8 cellular contexts compared by ENCODE assay signal in genomic region chr1:145956361-145956760, GRCh38. TPM values are rescaled to one million over a fixed set of nuclear protein-coding genes. Genes with fewer than 3 reads are reported as not detected.
DNase-seq lines count a peak whose midpoint lies in the region; ATAC-seq, FAIRE-seq and TF ChIP-seq lines count a peak whose summit lies in the region.

No MANE protein-coding gene starts in this region.

- peak overlapping the region; percentile 94 for H3K4me2 ChIP-seq in OCI-LY7 (ENCODE audit: low read length)
- H3K4me2 ChIP-seq in endothelial cell of umbilical vein (ENCODE audit: insufficient read depth, low read length) = peak overlapping the region; percentile 94
- peak overlapping the region; percentile 84 for H3K4me2 ChIP-seq in parathyroid adenoma (ENCODE audit: low read length)

- H3K27me3 Mint-ChIP-seq in CD4-positive, CD25-positive, alpha-beta regulatory T cell = no peaks in the 10 kb centered on the region

- H3K4me1 Mint-ChIP-seq in CD4-positive, CD25-positive, alpha-beta regulatory T cell = peaks cover 37 to 76% (median 66%) of the 10 kb centered on the region in 4 donors

- H3K9me1 ChIP-seq in endothelial cell of umbilical vein (replicated peaks; ENCODE audit: control insufficient read depth, extremely low read depth, insufficient read depth, low read length) = no peaks in the 10 kb centered on the region

- H3K27ac ChIP-seq in CD4-positive, CD25-positive, alpha-beta regulatory T cell (ENCODE audit: insufficient read depth, low read length, poor library complexity, severe bottlenecking) = peak overlapping the region; percentile 85
- H3K27ac ChIP-seq in OCI-LY7 (ENCODE audit: low read depth, low read length, poor library complexity, severe bottlenecking) (peak overlapping the region; percentile 53), endothelial cell of umbilical vein (ENCODE audit: insufficient read depth, low read depth, low read length) (peak overlapping the region; percentile 96), parathyroid adenoma (peak overlapping the region; percentile 83)

- peak overlapping the region; percentile 44; the same call in 1 of the 2 replicates for H2AFZ ChIP-seq in OCI-LY7 (ENCODE audit: low read length)
- no peak overlapping the region for H2AFZ ChIP-seq in endothelial cell of umbilical vein (ENCODE audit: low read depth, low read length)
- no peak overlapping the region for H2AFZ ChIP-seq in parathyroid adenoma

- H3K27ac Mint-ChIP-seq in CD4-positive, CD25-positive, alpha-beta regulatory T cell = peak overlapping the region in 2 of 3 donors; percentile 85 to 91

- no peak for ATAC-seq in CD4-positive, CD25-positive, alpha-beta regulatory T cell (ENCODE audit: low read depth in 2 of 2)
- no peak for ATAC-seq in GM18868 (IDR thresholded peaks at IDR 0.05; ENCODE audit: unreplicated experiment)

- no peak for FAIRE-seq in endothelial cell of umbilical vein (lab: Jason Lieb, UNC)

- peaks cover 15% of the 10 kb centered on the region for H3K36me3 Mint-ChIP-seq in CD4-positive, CD25-positive, alpha-beta regulatory T cell

- CTCF ChIA-PET in OCI-LY7 (lab: Charles Lee; ENCODE audit: unreplicated experiment) (no interaction called here), endothelial cell of umbilical vein (lab: Charles Lee) (interaction anchor here (2.0 to 2.7 kb wide), 4 partner anchors 29 to 110 kb away, joined by 5 to 22 read pairs (median 10); partner anchors contain the start of genes NUDT17 and RBM8A)

- no peaks in the 10 kb centered on the region for H3K9me3 ChIP-seq in CD4-positive, CD25-positive, alpha-beta regulatory T cell (ENCODE audit: control insufficient read depth in 2 of 2, low read length in 2 of 2)
- H3K9me3 ChIP-seq in OCI-LY7 (ENCODE audit: low read length) (no peaks in the 10 kb centered on the region), endothelial cell of umbilical vein (replicated peaks; ENCODE audit: control insufficient read depth, insufficient read depth, low read length) (no peaks in the 10 kb centered on the region), parathyroid adenoma (ENCODE audit: control insufficient read depth, low read length) (no peaks in the 10 kb centered on the region)

- H3K9me2 ChIP-seq in OCI-LY7 (ENCODE audit: insufficient read depth, low read length) = no peaks in the 10 kb centered on the region

- H4K20me1 ChIP-seq in OCI-LY7 (ENCODE audit: insufficient read depth, low read length) (peaks cover 3% of the 10 kb centered on the region; the same call in 1 of the 2 replicates), endothelial cell of umbilical vein (replicated peaks; ENCODE audit: control insufficient read depth, extremely low read depth, insufficient read depth, low read length) (no peaks in the 10 kb centered on the region)

- H3K9ac ChIP-seq in endothelial cell of umbilical vein (replicated peaks; ENCODE audit: extremely low read depth, insufficient read depth, low read length) = peak overlapping the region; percentile 86
- no peak overlapping the region for H3K9ac ChIP-seq in parathyroid adenoma

- BruUV-seq in OCI-LY7 (replicated peaks; lab: Mats Ljungman, UMichigan) = no TSS peak
- TSS peak; percentile 68 for BruUV-seq in endothelial cell of umbilical vein (replicated peaks; lab: Mats Ljungman, UMichigan)

- peaks cover 9% of the 10 kb centered on the region for H3K36me3 ChIP-seq in CD4-positive, CD25-positive, alpha-beta regulatory T cell (ENCODE audit: control insufficient read depth, insufficient read depth, low read length)
- H3K36me3 ChIP-seq in OCI-LY7 (ENCODE audit: insufficient read depth, low read length) = peaks cover 13% of the 10 kb centered on the region; the same call in 1 of the 2 replicates
- H3K36me3 ChIP-seq in endothelial cell of umbilical vein (ENCODE audit: control insufficient read depth in 2 of 2, extremely low read depth in 1 of 2, insufficient read depth in 2 of 2, low read length in 2 of 2) = no peaks in the 10 kb centered on the region
- H3K36me3 ChIP-seq in parathyroid adenoma (ENCODE audit: control insufficient read depth, insufficient read depth, low read length) = no peaks in the 10 kb centered on the region

- no peaks in the 10 kb centered on the region for H3K27me3 ChIP-seq in CD4-positive, CD25-positive, alpha-beta regulatory T cell (ENCODE audit: control insufficient read depth, insufficient read depth, low read length)
- H3K27me3 ChIP-seq in endothelial cell of umbilical vein (ENCODE audit: control insufficient read depth in 2 of 2, insufficient read depth in 2 of 2, low read length in 2 of 2) (no peaks in the 10 kb centered on the region), parathyroid adenoma (ENCODE audit: control insufficient read depth, insufficient read depth, low read length) (no peaks in the 10 kb centered on the region)

- peak overlapping the region; percentile 93 for H3K4me3 ChIP-seq in CD4-positive, CD25-positive, alpha-beta regulatory T cell (ENCODE audit: low read depth, low read length)
- H3K4me3 ChIP-seq in OCI-LY7 (ENCODE audit: low read depth, low read length, poor library complexity, severe bottlenecking) = peak overlapping the region; percentile 86
- peak overlapping the region; percentile 71 to 87 (median 74) for H3K4me3 ChIP-seq in endothelial cell of umbilical vein (replicated peaks in 1 of 3; ENCODE audit: insufficient read depth in 1 of 3, low read depth in 1 of 3, low read length in 3 of 3)
- H3K4me3 ChIP-seq in parathyroid adenoma (ENCODE audit: low read depth, low read length) = peak overlapping the region; percentile 55

- peaks cover 23% of the 10 kb centered on the region; the same call in 1 of the 2 replicates for H3K79me2 ChIP-seq in OCI-LY7 (ENCODE audit: insufficient read depth, low read depth, low read length)
- peaks cover 57% of the 10 kb centered on the region for H3K79me2 ChIP-seq in endothelial cell of umbilical vein (ENCODE audit: control insufficient read depth, insufficient read depth, low read length)
- H3K79me2 ChIP-seq in parathyroid adenoma = peaks cover 7% of the 10 kb centered on the region

- H3K4me3 Mint-ChIP-seq in CD4-positive, CD25-positive, alpha-beta regulatory T cell = peak overlapping the region; percentile 96 to 100 (median 96)

- DNase-seq in CD4-positive, CD25-positive, alpha-beta regulatory T cell = no peak
- DNase-seq in OCI-LY7 (ENCODE audit: low spot score) (no peak), endothelial cell of umbilical vein (ENCODE audit: low read depth, low spot score) (peak; percentile 46), DMS79 treated with DMSO at 0.1 percent for 48 hours (lab: John Stamatoyannopoulos, UW) (no peak), D341Med (ENCODE audit: low spot score) (no peak), dedifferentiated amniotic fluid mesenchymal stem cell (ENCODE audit: extremely low spot score) (no peak)

- intact Hi-C loops in OCI-LY7 (cut with micrococcal nuclease; ENCODE audit: unreplicated experiment) (no loop called here), endothelial cell of umbilical vein (cut with micrococcal nuclease) (loop anchor here (1.0 to 5.0 kb wide), 3 partner anchors 38 to 65 kb away; partner anchors contain the start of gene PEX11B)

- TF ChIP-seq POLR2A in endothelial cell of umbilical vein (IDR thresholded peaks at IDR 0.05; ENCODE audit: low read depth, low read length) = no peak

- POLR2A ChIA-PET in OCI-LY7 (lab: Charles Lee) (interaction anchor here (1.0 to 2.6 kb wide), 3 partner anchors 11 to 49 kb away, joined by 3 to 12 read pairs (median 8); partner anchors contain the start of gene TXNIP), endothelial cell of umbilical vein (lab: Charles Lee) (no interaction called here)

- TF ChIP-seq CTCF in OCI-LY7 (conservative IDR thresholded peaks at IDR 0.05; ENCODE audit: low read length) (no peak), endothelial cell of umbilical vein (IDR thresholded peaks at IDR 0.05; ENCODE audit: extremely low read depth in 1 of 2, insufficient read depth in 1 of 2, low read depth in 1 of 2, low read length in 2 of 2) (no peak), parathyroid adenoma (IDR thresholded peaks at IDR 0.05) (no peak)

- dilution Hi-C loops in endothelial cell of umbilical vein (cut with MboI; ENCODE audit: extremely low pct_ligation_motif_present, low sequenced_read_pairs) = no loop called here

- H3K4me1 ChIP-seq in CD4-positive, CD25-positive, alpha-beta regulatory T cell (ENCODE audit: control insufficient read depth, insufficient read depth, low read length, poor library complexity, severe bottlenecking) = peaks cover 67% of the 10 kb centered on the region
- H3K4me1 ChIP-seq in OCI-LY7 (ENCODE audit: insufficient read depth, low read length, poor library complexity, severe bottlenecking) (peaks cover 51% of the 10 kb centered on the region), endothelial cell of umbilical vein (ENCODE audit: control insufficient read depth, extremely low read depth, insufficient read depth, low read length) (peaks cover 40% of the 10 kb centered on the region), parathyroid adenoma (peaks cover 5% of the 10 kb centered on the region)

- H3K9me3 Mint-ChIP-seq in CD4-positive, CD25-positive, alpha-beta regulatory T cell = no peaks in the 10 kb centered on the region

RNA-seq across cellular contexts. Expression of gene LIX1L, which starts 1.5 kb away (rescaled TPM):
- total RNA-seq in CD4-positive, CD25-positive, alpha-beta regulatory T cell = 36.2 TPM
- 10 to 100 TPM; 21.7 to 26.9 (median 25.9) TPM for polyA plus RNA-seq in CD4-positive, CD25-positive, alpha-beta regulatory T cell
- total RNA-seq in OCI-LY7 (2014; rRNA removed; shearing (Covaris generic)) = 10.2 and 11.6 TPM in 2 replicates
- total RNA-seq in OCI-LY7 (2022) (26.3 and 31.8 TPM in 2 replicates), endothelial cell of umbilical vein (54.9 and 55.6 TPM in 2 replicates)
- 48.4 and 56.4 TPM in 2 replicates for polyA plus RNA-seq in endothelial cell of umbilical vein
- polyA plus RNA-seq in endothelial cell of umbilical vein (2011; cell fraction: cytosol; rRNA removed) = 50.1 and 53.0 TPM in 2 replicates
- polyA plus RNA-seq in endothelial cell of umbilical vein (2011; cell fraction: nucleus; rRNA removed) = 19.2 and 23.4 TPM in 2 replicates
- 17.1 and 20.3 TPM in 2 replicates for polyA plus RNA-seq in endothelial cell of umbilical vein (2012)
- 47.6 and 49.9 TPM in 2 replicates for polyA minus RNA-seq in endothelial cell of umbilical vein
- 21.5 TPM for polyA minus RNA-seq in endothelial cell of umbilical vein (2011; cell fraction: cytosol; rRNA and poly(A)+ RNA removed)
- 10.5 and 13.3 TPM in 2 replicates for polyA minus RNA-seq in endothelial cell of umbilical vein (2011; cell fraction: nucleus; rRNA and poly(A)+ RNA removed)

RNA-seq across cellular contexts. Expression of gene ANKRD34A, which starts 8.0 kb away (rescaled TPM):
- 1.6 TPM for total RNA-seq in CD4-positive, CD25-positive, alpha-beta regulatory T cell
- polyA plus RNA-seq in CD4-positive, CD25-positive, alpha-beta regulatory T cell = under 1 TPM; 0.07 to 0.45 (median 0.31) TPM
- total RNA-seq in OCI-LY7 (2014; rRNA removed; shearing (Covaris generic)) = 0.62 and 1.9 TPM in 2 replicates
- total RNA-seq in OCI-LY7 (2022) = 4.5 and 4.8 TPM in 2 replicates
- 0.24 and 0.60 TPM in 2 replicates for total RNA-seq in endothelial cell of umbilical vein
- polyA plus RNA-seq in endothelial cell of umbilical vein = 0.41 and 0.43 TPM in 2 replicates
- 0.21 and 0.30 TPM in 2 replicates for polyA plus RNA-seq in endothelial cell of umbilical vein (2011; cell fraction: cytosol; rRNA removed)
- polyA plus RNA-seq in endothelial cell of umbilical vein (2011; cell fraction: nucleus; rRNA removed) = 0.84 and 1.1 TPM in 2 replicates
- 0.28 and 0.38 TPM in 2 replicates for polyA plus RNA-seq in endothelial cell of umbilical vein (2012)
- polyA minus RNA-seq in endothelial cell of umbilical vein = 0.06 and 0.07 TPM in 2 replicates
- 0.61 TPM for polyA minus RNA-seq in endothelial cell of umbilical vein (2011; cell fraction: cytosol; rRNA and poly(A)+ RNA removed)
- 0.29 and 0.58 TPM in 2 replicates for polyA minus RNA-seq in endothelial cell of umbilical vein (2011; cell fraction: nucleus; rRNA and poly(A)+ RNA removed)

RNA-seq across cellular contexts. Expression of gene POLR3GL, which starts 8.1 kb away (rescaled TPM):
- total RNA-seq in CD4-positive, CD25-positive, alpha-beta regulatory T cell = 30.8 TPM
- 100 to 1,000 TPM; 103 to 129 (median 109) TPM for polyA plus RNA-seq in CD4-positive, CD25-positive, alpha-beta regulatory T cell
- 19.8 and 29.8 TPM in 2 replicates for total RNA-seq in OCI-LY7 (2014; rRNA removed; shearing (Covaris generic))
- 27.3 and 30.7 TPM in 2 replicates for total RNA-seq in OCI-LY7 (2022)
- total RNA-seq in endothelial cell of umbilical vein = 15.3 and 18.8 TPM in 2 replicates
- 10.6 and 12.4 TPM in 2 replicates for polyA plus RNA-seq in endothelial cell of umbilical vein
- 17.6 and 19.4 TPM in 2 replicates for polyA plus RNA-seq in endothelial cell of umbilical vein (2011; cell fraction: cytosol; rRNA removed)
- 7.8 and 9.3 TPM in 2 replicates for polyA plus RNA-seq in endothelial cell of umbilical vein (2011; cell fraction: nucleus; rRNA removed)
- 26.8 and 28.7 TPM in 2 replicates for polyA plus RNA-seq in endothelial cell of umbilical vein (2012)
- polyA minus RNA-seq in endothelial cell of umbilical vein = 6.5 and 6.9 TPM in 2 replicates
- polyA minus RNA-seq in endothelial cell of umbilical vein (2011; cell fraction: cytosol; rRNA and poly(A)+ RNA removed) = 2.2 TPM
- polyA minus RNA-seq in endothelial cell of umbilical vein (2011; cell fraction: nucleus; rRNA and poly(A)+ RNA removed) = 2.4 and 4.9 TPM in 2 replicates

RNA-seq across cellular contexts. Expression of gene RBM8A, which starts 29.1 kb away (rescaled TPM):
- total RNA-seq in CD4-positive, CD25-positive, alpha-beta regulatory T cell = 143 TPM
- 100 to 1,000 TPM; 143 to 176 (median 154) TPM for polyA plus RNA-seq in CD4-positive, CD25-positive, alpha-beta regulatory T cell
- 135 and 239 TPM in 2 replicates for total RNA-seq in OCI-LY7 (2014; rRNA removed; shearing (Covaris generic))
- 177 and 200 TPM in 2 replicates for total RNA-seq in OCI-LY7 (2022)
- 194 and 200 TPM in 2 replicates for total RNA-seq in endothelial cell of umbilical vein
- polyA plus RNA-seq in endothelial cell of umbilical vein = 101 and 192 TPM in 2 replicates
- polyA plus RNA-seq in endothelial cell of umbilical vein (2011; cell fraction: cytosol; rRNA removed) = 216 and 336 TPM in 2 replicates
- 97.5 and 169 TPM in 2 replicates for polyA plus RNA-seq in endothelial cell of umbilical vein (2011; cell fraction: nucleus; rRNA removed)
- polyA plus RNA-seq in endothelial cell of umbilical vein (2012) = 204 and 291 TPM in 2 replicates
- polyA minus RNA-seq in endothelial cell of umbilical vein = 54.6 and 71.6 TPM in 2 replicates
- polyA minus RNA-seq in endothelial cell of umbilical vein (2011; cell fraction: cytosol; rRNA and poly(A)+ RNA removed) = 52.4 TPM
- polyA minus RNA-seq in endothelial cell of umbilical vein (2011; cell fraction: nucleus; rRNA and poly(A)+ RNA removed) = 25.6 and 33.6 TPM in 2 replicates

RNA-seq across cellular contexts. Expression of gene PEX11B, which starts 37.8 kb away (rescaled TPM):
- total RNA-seq in CD4-positive, CD25-positive, alpha-beta regulatory T cell = 14.2 TPM
- polyA plus RNA-seq in CD4-positive, CD25-positive, alpha-beta regulatory T cell = 10 to 100 TPM; 50.4 to 71.8 (median 64.5) TPM
- total RNA-seq in OCI-LY7 (2014; rRNA removed; shearing (Covaris generic)) = 18.2 and 19.5 TPM in 2 replicates
- total RNA-seq in OCI-LY7 (2022) (29.8 and 32.9 TPM in 2 replicates), endothelial cell of umbilical vein (29.0 and 30.5 TPM in 2 replicates)
- polyA plus RNA-seq in endothelial cell of umbilical vein = 39.7 and 42.5 TPM in 2 replicates
- 32.6 and 33.1 TPM in 2 replicates for polyA plus RNA-seq in endothelial cell of umbilical vein (2011; cell fraction: cytosol; rRNA removed)
- 27.8 and 28.7 TPM in 2 replicates for polyA plus RNA-seq in endothelial cell of umbilical vein (2011; cell fraction: nucleus; rRNA removed)
- polyA plus RNA-seq in endothelial cell of umbilical vein (2012) = 29.5 and 36.6 TPM in 2 replicates
- 48.9 and 62.3 TPM in 2 replicates for polyA minus RNA-seq in endothelial cell of umbilical vein
- polyA minus RNA-seq in endothelial cell of umbilical vein (2011; cell fraction: cytosol; rRNA and poly(A)+ RNA removed) = 11.0 TPM
- polyA minus RNA-seq in endothelial cell of umbilical vein (2011; cell fraction: nucleus; rRNA and poly(A)+ RNA removed) = 12.6 and 18.4 TPM in 2 replicates
